2 cellular contexts compared by ENCODE assay signal in the genomic region with DNA sequence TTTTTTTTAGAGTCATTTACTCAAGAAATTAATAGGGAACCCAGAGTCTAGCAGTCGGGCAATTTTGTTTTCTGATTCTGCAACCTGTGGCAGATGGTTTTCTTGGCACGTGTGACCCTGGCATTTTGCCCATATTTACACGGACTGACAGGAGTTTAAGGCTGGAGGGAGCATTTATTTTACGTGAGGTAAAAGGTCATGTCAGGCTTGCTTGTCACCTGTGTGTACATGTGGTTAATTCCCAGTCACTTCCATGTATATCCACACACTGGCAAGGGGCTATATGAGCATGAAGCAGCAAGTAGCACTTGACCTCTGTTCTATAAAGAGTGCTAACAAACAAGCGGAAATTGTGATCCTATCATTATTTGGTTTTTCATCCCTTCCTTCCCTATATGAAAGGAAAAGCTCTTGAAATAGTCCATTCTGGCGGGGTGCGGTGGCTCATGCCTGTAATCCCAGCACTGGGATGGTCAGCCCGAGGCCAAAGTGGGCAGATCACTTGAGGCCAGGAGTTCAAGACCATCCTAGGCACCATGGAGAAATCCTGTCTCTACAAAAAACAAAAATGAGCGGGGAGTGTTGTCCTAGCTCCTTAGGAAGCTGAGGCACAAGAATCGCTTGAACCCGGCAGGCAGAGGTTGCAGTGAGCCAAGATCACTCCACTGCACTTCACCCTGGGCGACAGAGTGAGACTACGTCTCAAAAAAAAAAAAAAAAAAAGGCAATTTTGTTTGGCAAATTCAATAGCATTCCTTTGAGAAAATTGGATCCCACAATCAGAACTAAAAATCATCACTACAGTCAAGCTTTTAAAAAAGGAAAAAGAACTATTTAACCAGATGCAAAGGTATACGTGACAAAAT.
TF ChIP-seq lines count a peak whose summit lies in the region.

No MANE protein-coding gene starts in this region.

TF ChIP-seq in SK-N-SH, 30 proteins besides CTCF, POLR2A, EP300 and RAD21 (continued from another document):
- TF ChIP-seq, protein P1, sequence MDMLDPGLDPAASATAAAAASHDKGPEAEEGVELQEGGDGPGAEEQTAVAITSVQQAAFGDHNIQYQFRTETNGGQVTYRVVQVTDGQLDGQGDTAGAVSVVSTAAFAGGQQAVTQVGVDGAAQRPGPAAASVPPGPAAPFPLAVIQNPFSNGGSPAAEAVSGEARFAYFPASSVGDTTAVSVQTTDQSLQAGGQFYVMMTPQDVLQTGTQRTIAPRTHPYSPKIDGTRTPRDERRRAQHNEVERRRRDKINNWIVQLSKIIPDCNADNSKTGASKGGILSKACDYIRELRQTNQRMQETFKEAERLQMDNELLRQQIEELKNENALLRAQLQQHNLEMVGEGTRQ (IDR thresholded peaks at IDR 0.05; ENCODE audit: borderline replicate concordance, low read depth, low read length): no peak
- TF ChIP-seq MXI1 (IDR thresholded peaks at IDR 0.05; ENCODE audit: low read depth, low read length): peak; percentile 85

TF ChIP-seq in SK-N-SH treated with all-trans-retinoic acid at 6 μM for 48 hours, 23 proteins besides CTCF, POLR2A, EP300 and RAD21 (continued from another document):
- TF ChIP-seq, protein P2, sequence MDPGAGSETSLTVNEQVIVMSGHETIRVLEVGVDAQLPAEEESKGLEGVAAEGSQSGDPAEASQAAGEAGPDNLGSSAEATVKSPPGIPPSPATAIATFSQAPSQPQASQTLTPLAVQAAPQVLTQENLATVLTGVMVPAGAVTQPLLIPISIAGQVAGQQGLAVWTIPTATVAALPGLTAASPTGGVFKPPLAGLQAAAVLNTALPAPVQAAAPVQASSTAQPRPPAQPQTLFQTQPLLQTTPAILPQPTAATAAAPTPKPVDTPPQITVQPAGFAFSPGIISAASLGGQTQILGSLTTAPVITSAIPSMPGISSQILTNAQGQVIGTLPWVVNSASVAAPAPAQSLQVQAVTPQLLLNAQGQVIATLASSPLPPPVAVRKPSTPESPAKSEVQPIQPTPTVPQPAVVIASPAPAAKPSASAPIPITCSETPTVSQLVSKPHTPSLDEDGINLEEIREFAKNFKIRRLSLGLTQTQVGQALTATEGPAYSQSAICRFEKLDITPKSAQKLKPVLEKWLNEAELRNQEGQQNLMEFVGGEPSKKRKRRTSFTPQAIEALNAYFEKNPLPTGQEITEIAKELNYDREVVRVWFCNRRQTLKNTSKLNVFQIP (CRISPR knock-in tag; IDR thresholded peaks at IDR 0.05; ENCODE audit: borderline replicate concordance, low read depth): no peak
- TF ChIP-seq, protein P3, sequence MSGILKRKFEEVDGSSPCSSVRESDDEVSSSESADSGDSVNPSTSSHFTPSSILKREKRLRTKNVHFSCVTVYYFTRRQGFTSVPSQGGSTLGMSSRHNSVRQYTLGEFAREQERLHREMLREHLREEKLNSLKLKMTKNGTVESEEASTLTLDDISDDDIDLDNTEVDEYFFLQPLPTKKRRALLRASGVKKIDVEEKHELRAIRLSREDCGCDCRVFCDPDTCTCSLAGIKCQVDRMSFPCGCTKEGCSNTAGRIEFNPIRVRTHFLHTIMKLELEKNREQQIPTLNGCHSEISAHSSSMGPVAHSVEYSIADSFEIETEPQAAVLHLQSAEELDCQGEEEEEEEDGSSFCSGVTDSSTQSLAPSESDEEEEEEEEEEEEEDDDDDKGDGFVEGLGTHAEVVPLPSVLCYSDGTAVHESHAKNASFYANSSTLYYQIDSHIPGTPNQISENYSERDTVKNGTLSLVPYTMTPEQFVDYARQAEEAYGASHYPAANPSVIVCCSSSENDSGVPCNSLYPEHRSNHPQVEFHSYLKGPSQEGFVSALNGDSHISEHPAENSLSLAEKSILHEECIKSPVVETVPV (CRISPR knock-in tag; IDR thresholded peaks at IDR 0.05): no peak
- TF ChIP-seq TOX (CRISPR knock-in tag; IDR thresholded peaks at IDR 0.05; ENCODE audit: borderline replicate concordance) (no peak), ZC3H10 (CRISPR knock-in tag; IDR thresholded peaks at IDR 0.05) (no peak), OSR1 (CRISPR knock-in tag; IDR thresholded peaks at IDR 0.05) (no peak), CSDC2 (CRISPR knock-in tag; IDR thresholded peaks at IDR 0.05) (no peak), ZNF8 (CRISPR knock-in tag; IDR thresholded peaks at IDR 0.05) (no peak), ZFP30 (CRISPR knock-in tag; IDR thresholded peaks at IDR 0.05) (no peak), ZFP3 (CRISPR knock-in tag; IDR thresholded peaks at IDR 0.05) (no peak), ZNF565 (CRISPR knock-in tag; conservative IDR thresholded peaks at IDR 0.05; ENCODE audit: low read depth) (no peak), ISL1 (CRISPR knock-in tag; IDR thresholded peaks at IDR 0.05) (no peak)
- TF ChIP-seq, protein P4, sequence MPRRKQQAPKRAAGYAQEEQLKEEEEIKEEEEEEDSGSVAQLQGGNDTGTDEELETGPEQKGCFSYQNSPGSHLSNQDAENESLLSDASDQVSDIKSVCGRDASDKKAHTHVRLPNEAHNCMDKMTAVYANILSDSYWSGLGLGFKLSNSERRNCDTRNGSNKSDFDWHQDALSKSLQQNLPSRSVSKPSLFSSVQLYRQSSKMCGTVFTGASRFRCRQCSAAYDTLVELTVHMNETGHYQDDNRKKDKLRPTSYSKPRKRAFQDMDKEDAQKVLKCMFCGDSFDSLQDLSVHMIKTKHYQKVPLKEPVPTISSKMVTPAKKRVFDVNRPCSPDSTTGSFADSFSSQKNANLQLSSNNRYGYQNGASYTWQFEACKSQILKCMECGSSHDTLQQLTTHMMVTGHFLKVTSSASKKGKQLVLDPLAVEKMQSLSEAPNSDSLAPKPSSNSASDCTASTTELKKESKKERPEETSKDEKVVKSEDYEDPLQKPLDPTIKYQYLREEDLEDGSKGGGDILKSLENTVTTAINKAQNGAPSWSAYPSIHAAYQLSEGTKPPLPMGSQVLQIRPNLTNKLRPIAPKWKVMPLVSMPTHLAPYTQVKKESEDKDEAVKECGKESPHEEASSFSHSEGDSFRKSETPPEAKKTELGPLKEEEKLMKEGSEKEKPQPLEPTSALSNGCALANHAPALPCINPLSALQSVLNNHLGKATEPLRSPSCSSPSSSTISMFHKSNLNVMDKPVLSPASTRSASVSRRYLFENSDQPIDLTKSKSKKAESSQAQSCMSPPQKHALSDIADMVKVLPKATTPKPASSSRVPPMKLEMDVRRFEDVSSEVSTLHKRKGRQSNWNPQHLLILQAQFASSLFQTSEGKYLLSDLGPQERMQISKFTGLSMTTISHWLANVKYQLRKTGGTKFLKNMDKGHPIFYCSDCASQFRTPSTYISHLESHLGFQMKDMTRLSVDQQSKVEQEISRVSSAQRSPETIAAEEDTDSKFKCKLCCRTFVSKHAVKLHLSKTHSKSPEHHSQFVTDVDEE (CRISPR knock-in tag; IDR thresholded peaks at IDR 0.05): no peak
- TF ChIP-seq, protein P5, sequence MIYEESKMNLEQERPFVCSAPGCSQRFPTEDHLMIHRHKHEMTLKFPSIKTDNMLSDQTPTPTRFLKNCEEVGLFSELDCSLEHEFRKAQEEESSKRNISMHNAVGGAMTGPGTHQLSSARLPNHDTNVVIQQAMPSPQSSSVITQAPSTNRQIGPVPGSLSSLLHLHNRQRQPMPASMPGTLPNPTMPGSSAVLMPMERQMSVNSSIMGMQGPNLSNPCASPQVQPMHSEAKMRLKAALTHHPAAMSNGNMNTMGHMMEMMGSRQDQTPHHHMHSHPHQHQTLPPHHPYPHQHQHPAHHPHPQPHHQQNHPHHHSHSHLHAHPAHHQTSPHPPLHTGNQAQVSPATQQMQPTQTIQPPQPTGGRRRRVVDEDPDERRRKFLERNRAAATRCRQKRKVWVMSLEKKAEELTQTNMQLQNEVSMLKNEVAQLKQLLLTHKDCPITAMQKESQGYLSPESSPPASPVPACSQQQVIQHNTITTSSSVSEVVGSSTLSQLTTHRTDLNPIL (CRISPR knock-in tag; IDR thresholded peaks at IDR 0.05; ENCODE audit: low read depth): no peak
TF ChIP-seq in SK-N-SH treated with all-trans-retinoic acid at 6 μM for 48 hours: peak in this region for 0.
